13 cellular contexts compared by ENCODE assay signal in the genomic region with DNA sequence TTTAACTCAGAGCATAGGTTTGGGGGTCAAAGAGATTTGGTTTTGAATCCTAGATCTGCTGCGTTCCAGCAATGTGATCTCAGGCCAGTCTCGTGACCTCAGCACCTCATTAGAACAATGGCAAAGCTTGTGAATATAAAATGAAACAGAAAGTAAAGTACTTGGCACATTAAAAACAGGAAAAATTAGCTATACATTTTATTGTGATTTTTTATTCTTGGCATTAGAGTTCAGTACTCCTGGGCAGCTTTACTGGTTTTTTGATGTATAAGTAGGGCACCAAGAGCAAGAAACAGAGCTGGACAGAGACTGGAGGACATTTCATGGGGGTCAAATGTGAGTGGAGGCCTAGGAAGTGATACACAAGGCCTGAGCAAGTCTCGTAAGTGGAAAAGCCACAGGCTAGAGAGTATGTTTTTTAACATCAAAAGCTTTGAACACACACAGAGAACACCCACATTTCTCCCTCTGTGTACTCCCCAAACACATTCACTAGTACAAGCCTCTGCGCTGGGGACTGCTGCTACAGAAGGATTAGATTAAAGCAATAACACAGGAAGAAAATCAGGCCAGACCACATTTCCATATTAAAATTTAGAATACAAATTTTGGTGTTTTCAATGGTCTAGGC.
DNase-seq lines count a peak whose midpoint lies in the region; ATAC-seq and TF ChIP-seq lines count a peak whose summit lies in the region.
"Had no signal": no experiment of that assay in that cellular context is flagged by ENCODE, and none has a peak within 500 bp of the region (broad histone marks: within the 10 kb centered on the region; RNA-seq: fewer than 3 reads in every experiment).

No MANE protein-coding gene starts in this region.

- H3K9me3 ChIP-seq in Loucy (ENCODE audit: insufficient read depth, low read depth, low read length) = no peaks in the 10 kb centered on the region
- H3K9me3 ChIP-seq in osteoblast (ENCODE audit: low read depth, low read length) = no peaks in the 10 kb centered on the region
- H3K9me3 ChIP-seq in smooth muscle cell (replicated peaks; ENCODE audit: low read depth) = no peaks in the 10 kb centered on the region

- H3K4me1 ChIP-seq in Loucy (ENCODE audit: insufficient read depth, low read length, poor library complexity, severe bottlenecking) (peaks cover 7% of the 10 kb centered on the region), osteoblast (ENCODE audit: insufficient read depth, low read length) (peaks cover 8% of the 10 kb centered on the region), smooth muscle cell (ENCODE audit: low read depth) (no peaks in the 10 kb centered on the region)

- H3K4me2 ChIP-seq in Loucy (ENCODE audit: low read depth, low read length, poor library complexity, severe bottlenecking) (peak overlapping the region; percentile 6), osteoblast (ENCODE audit: insufficient read depth, low read length) (peak overlapping the region; percentile 50), smooth muscle cell (no peak overlapping the region)

- H3K79me2 ChIP-seq in Loucy (ENCODE audit: insufficient read depth, low read length) (no peaks in the 10 kb centered on the region), osteoblast (ENCODE audit: insufficient read depth, low read length) (no peaks in the 10 kb centered on the region), smooth muscle cell (ENCODE audit: low read depth) (no peaks in the 10 kb centered on the region)

- 93% methylated on average over 4 of the region's 4 CpGs for WGBS in smooth muscle cell (ENCODE audit: low lambda C conversion rate)

- H3K4me3 ChIP-seq in Loucy (ENCODE audit: low read length, poor library complexity, severe bottlenecking) (no peak overlapping the region), osteoblast (ENCODE audit: insufficient read depth, low read length) (no peak overlapping the region), smooth muscle cell (no peak overlapping the region)

- no peak overlapping the region for H3K27ac ChIP-seq in osteoblast (ENCODE audit: low read depth, low read length)
- H3K27ac ChIP-seq in smooth muscle cell (ENCODE audit: low read depth) = no peak overlapping the region

- TF ChIP-seq CTCF in Loucy (conservative IDR thresholded peaks at IDR 0.05; ENCODE audit: low read length) = no peak
- TF ChIP-seq CTCF in osteoblast (IDR thresholded peaks at IDR 0.05; ENCODE audit: extremely low read depth, low read depth, low read length) = no peak
- TF ChIP-seq CTCF in smooth muscle cell (IDR thresholded peaks at IDR 0.05; ENCODE audit: borderline replicate concordance, insufficient read depth, poor library complexity, severe bottlenecking) = no peak

- H3K9me2 ChIP-seq in Loucy (replicated peaks; ENCODE audit: low read depth, low read length) = no peaks in the 10 kb centered on the region

- DNase-seq in activated CD4-positive, CD25-positive, alpha-beta regulatory T cell (lab: John Stamatoyannopoulos, UW) = no peak
- peak; percentile 1 for DNase-seq in central memory CD4-positive, alpha-beta T cell
- DNase-seq in osteoblast (ENCODE audit: insufficient read length, low spot score, missing footprints) (no peak), COLO668 (lab: John Stamatoyannopoulos, UW; ENCODE audit: unreplicated experiment) (no peak), NCI-H446 treated with DMSO at 0.1 percent for 48 hours (lab: John Stamatoyannopoulos, UW) (no peak), smooth muscle cell (lab: John Stamatoyannopoulos, UW; ENCODE audit: unreplicated experiment) (no peak)
- DNase-seq: 8988T, caudate nucleus, H9, NCI-H1105 treated with DMSO at 0.1 percent for 48 hours, NCI-H2227 treated with DMSO at 0.1 percent for 48 hours had no signal

- no peaks in the 10 kb centered on the region for H3K27me3 ChIP-seq in Loucy (ENCODE audit: insufficient read depth, low read length, poor library complexity, severe bottlenecking)
- no peaks in the 10 kb centered on the region for H3K27me3 ChIP-seq in osteoblast (ENCODE audit: insufficient read depth, low read length)
- peaks cover 8% of the 10 kb centered on the region for H3K27me3 ChIP-seq in smooth muscle cell (ENCODE audit: low read depth)

- no peaks in the 10 kb centered on the region for H3K36me3 ChIP-seq in Loucy (ENCODE audit: insufficient read depth, low read length)
- H3K36me3 ChIP-seq in osteoblast (ENCODE audit: insufficient read depth, low read length) = no peaks in the 10 kb centered on the region
- no peaks in the 10 kb centered on the region for H3K36me3 ChIP-seq in smooth muscle cell (ENCODE audit: low read depth)

- H3F3A ChIP-seq in Loucy (ENCODE audit: low read depth) (no peaks in the 10 kb centered on the region), smooth muscle cell (ENCODE audit: low read depth) (no peaks in the 10 kb centered on the region)

- H3K9ac ChIP-seq in Loucy (ENCODE audit: low read depth, low read length, poor library complexity, severe bottlenecking) (no peak overlapping the region), smooth muscle cell (ENCODE audit: low read depth) (no peak overlapping the region)

- H2AFZ ChIP-seq in Loucy (ENCODE audit: low read length) = peak overlapping the region; percentile 67
- H2AFZ ChIP-seq in osteoblast (ENCODE audit: low read length) = peak overlapping the region; percentile 81
- H2AFZ ChIP-seq in smooth muscle cell (ENCODE audit: low read depth) = no peak overlapping the region

- H4K20me1 ChIP-seq in Loucy (ENCODE audit: insufficient read depth, low read length, poor library complexity, severe bottlenecking) (no peaks in the 10 kb centered on the region), osteoblast (ENCODE audit: insufficient read depth, low read length) (no peaks in the 10 kb centered on the region), smooth muscle cell (ENCODE audit: low read depth) (no peaks in the 10 kb centered on the region)

- peak; percentile 28 to 59 for ATAC-seq in activated CD4-positive, CD25-positive, alpha-beta regulatory T cell treated with anti-CD3 and anti-CD28 coated beads, Interleukin-2, amount 50 U/mL, for 24 hours
